In genomic region chr17:44362964-44363612, GRCh38 we compare ENCODE assay signal across 9 cellular contexts. TPM values are rescaled to one million over a fixed set of nuclear protein-coding genes. Genes with fewer than 3 reads are reported as not detected.
DNase-seq lines count a peak whose midpoint lies in the region; ATAC-seq lines count a peak whose summit lies in the region.
"Had no signal": no experiment of that assay in that cellular context is flagged by ENCODE, and none has a peak within 500 bp of the region (broad histone marks: within the 10 kb centered on the region; RNA-seq: fewer than 3 reads in every experiment).

No MANE protein-coding gene starts in this region.

- H3K27ac ChIP-seq in HUES48 (ENCODE audit: low read depth, low read length): peak overlapping the region; percentile 35

- H3K9me3 ChIP-seq in HUES48 (ENCODE audit: control insufficient read depth, insufficient read depth, low read length) (no peaks in the 10 kb centered on the region), skeletal muscle satellite cell (replicated peaks; ENCODE audit: low read length) (no peaks in the 10 kb centered on the region)

- H3K36me3 ChIP-seq in HUES48 (ENCODE audit: control insufficient read depth, insufficient read depth, low read length): peaks cover 11% of the 10 kb centered on the region; the same call in 1 of the 2 replicates
- no peaks in the 10 kb centered on the region for H3K36me3 ChIP-seq in skeletal muscle satellite cell (ENCODE audit: insufficient read depth, low read length)

- H3K27me3 ChIP-seq in HUES48 (ENCODE audit: control insufficient read depth, insufficient read depth, low read length) (no peaks in the 10 kb centered on the region; the same call in 1 of the 2 replicates), skeletal muscle satellite cell (ENCODE audit: control insufficient read depth, insufficient read depth, low read length) (peaks cover 25% of the 10 kb centered on the region)

- H3K9ac ChIP-seq in HUES48 (ENCODE audit: low read depth, low read length) (peak overlapping the region; percentile 48; the same call in 1 of the 2 replicates), skeletal muscle satellite cell (ENCODE audit: low read depth, low read length) (peak overlapping the region; percentile 84)

- H3K4me1 ChIP-seq in HUES48 (ENCODE audit: control insufficient read depth, insufficient read depth, low read length) (peaks cover 21% of the 10 kb centered on the region), skeletal muscle satellite cell (ENCODE audit: control insufficient read depth, insufficient read depth, low read length) (peaks cover 7% of the 10 kb centered on the region)

- ATAC-seq in HG02571 (IDR thresholded peaks at IDR 0.05; ENCODE audit: unreplicated experiment) (no peak), GM19455 (IDR thresholded peaks at IDR 0.05; ENCODE audit: unreplicated experiment) (no peak), HG03571 (IDR thresholded peaks at IDR 0.05; ENCODE audit: unreplicated experiment) (no peak)

- peak overlapping the region; percentile 79 for H3K4me3 ChIP-seq in HUES48 (ENCODE audit: low read depth, low read length)
- peak overlapping the region; percentile 85 for H3K4me3 ChIP-seq in skeletal muscle satellite cell (ENCODE audit: low read length)

- peak overlapping the region; percentile 99 for H3K4me2 ChIP-seq in skeletal muscle satellite cell (ENCODE audit: low read length)

- DNase-seq in COR-L47 (lab: John Stamatoyannopoulos, UW) (peak; percentile 58), hepatic stellate cell (ENCODE audit: low spot score) (peak; percentile 52)
- DNase-seq in activated naive CD4-positive, alpha-beta T cell treated with anti-CD3 and anti-CD28 coated beads, Interleukin-2, amount 50 U/mL, for 16 hours: peak; percentile 31

RNA-seq across cellular contexts. Expression of gene FAM171A2, which starts 0.6 kb away (rescaled TPM):
- 1.5 TPM in 1 of 2 replicates, not detected in the other for total RNA-seq in skeletal muscle satellite cell (2012; rRNA removed)

RNA-seq across cellular contexts. Expression of gene GRN, which starts 18.0 kb away (rescaled TPM):
- 176 and 177 TPM in 2 replicates for total RNA-seq in skeletal muscle satellite cell (2012; rRNA removed)

RNA-seq across cellular contexts. Expression of gene ITGA2B, which starts 26.4 kb away (rescaled TPM):
- total RNA-seq in skeletal muscle satellite cell (2012; rRNA removed): 0.66 TPM in 1 of 2 replicates, not detected in the other
- total RNA-seq: SK-MEL-5 had no signal

RNA-seq across cellular contexts. Expression of gene SLC25A39, which starts 38.5 kb away (rescaled TPM):
- total RNA-seq in skeletal muscle satellite cell (2012; rRNA removed): 98.6 and 102 TPM in 2 replicates

RNA-seq across cellular contexts. Expression of gene RUNDC3A, which starts 54.7 kb away (rescaled TPM):
- not detected in 2 replicates for total RNA-seq in skeletal muscle satellite cell (2012; rRNA removed)
